In the genomic region with DNA sequence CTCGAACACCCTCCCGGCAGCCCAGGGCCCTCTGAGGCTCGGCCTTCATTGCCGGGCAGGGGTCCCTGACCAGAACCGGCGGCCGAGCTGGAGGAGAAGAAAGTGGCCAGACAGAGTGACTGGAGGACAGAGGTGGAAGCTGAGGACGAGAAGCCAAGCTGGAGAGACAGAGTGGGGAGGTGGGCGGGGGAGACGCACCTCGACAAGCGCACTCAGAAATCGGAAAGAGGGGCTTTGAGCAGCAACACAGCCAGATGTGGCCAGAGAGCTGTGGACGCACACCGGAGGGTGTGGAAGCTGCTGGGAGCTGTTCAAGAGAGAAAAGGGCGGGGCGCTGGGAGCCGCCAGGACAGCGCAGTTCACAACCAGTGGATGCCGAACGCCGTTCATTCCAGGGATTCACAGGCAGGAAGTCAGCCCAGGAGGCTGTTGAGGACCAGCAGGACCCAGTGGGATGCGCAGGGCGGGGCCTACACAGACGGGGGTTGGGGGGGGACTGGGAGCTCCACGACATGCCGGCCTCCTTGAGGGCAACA, we compare ENCODE assay signal across 2 cellular contexts.
A peak's percentile ranks its signal among the peaks of the same experiment; 100 is the strongest.
TF ChIP-seq lines count a peak whose summit lies in the region.

No MANE protein-coding gene starts in this region.

TF ChIP-seq in GM23338, 12 proteins besides CTCF, POLR2A, EP300 and RAD21:
- TF ChIP-seq JUNB (IDR thresholded peaks at IDR 0.05; ENCODE audit: unreplicated experiment) (no peak), NANOG (IDR thresholded peaks at IDR 0.05; ENCODE audit: borderline replicate concordance) (no peak), EZH2 (IDR thresholded peaks at IDR 0.05; ENCODE audit: low read depth, unreplicated experiment) (no peak)
TF ChIP-seq in GM23338: peak in this region for 0.

TF ChIP-seq in K562, 482 proteins besides CTCF, POLR2A, EP300 and RAD21:
- TF ChIP-seq, protein P1, sequence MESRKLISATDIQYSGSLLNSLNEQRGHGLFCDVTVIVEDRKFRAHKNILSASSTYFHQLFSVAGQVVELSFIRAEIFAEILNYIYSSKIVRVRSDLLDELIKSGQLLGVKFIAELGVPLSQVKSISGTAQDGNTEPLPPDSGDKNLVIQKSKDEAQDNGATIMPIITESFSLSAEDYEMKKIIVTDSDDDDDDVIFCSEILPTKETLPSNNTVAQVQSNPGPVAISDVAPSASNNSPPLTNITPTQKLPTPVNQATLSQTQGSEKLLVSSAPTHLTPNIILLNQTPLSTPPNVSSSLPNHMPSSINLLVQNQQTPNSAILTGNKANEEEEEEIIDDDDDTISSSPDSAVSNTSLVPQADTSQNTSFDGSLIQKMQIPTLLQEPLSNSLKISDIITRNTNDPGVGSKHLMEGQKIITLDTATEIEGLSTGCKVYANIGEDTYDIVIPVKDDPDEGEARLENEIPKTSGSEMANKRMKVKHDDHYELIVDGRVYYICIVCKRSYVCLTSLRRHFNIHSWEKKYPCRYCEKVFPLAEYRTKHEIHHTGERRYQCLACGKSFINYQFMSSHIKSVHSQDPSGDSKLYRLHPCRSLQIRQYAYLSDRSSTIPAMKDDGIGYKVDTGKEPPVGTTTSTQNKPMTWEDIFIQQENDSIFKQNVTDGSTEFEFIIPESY (CRISPR knock-in tag; IDR thresholded peaks at IDR 0.05) = peak; percentile 57; the same call in 1 of the 2 replicates
- TF ChIP-seq ATF7 (IDR thresholded peaks at IDR 0.05) = no peak
